ENCODE assay signal across 8 cellular contexts in the genomic region with DNA sequence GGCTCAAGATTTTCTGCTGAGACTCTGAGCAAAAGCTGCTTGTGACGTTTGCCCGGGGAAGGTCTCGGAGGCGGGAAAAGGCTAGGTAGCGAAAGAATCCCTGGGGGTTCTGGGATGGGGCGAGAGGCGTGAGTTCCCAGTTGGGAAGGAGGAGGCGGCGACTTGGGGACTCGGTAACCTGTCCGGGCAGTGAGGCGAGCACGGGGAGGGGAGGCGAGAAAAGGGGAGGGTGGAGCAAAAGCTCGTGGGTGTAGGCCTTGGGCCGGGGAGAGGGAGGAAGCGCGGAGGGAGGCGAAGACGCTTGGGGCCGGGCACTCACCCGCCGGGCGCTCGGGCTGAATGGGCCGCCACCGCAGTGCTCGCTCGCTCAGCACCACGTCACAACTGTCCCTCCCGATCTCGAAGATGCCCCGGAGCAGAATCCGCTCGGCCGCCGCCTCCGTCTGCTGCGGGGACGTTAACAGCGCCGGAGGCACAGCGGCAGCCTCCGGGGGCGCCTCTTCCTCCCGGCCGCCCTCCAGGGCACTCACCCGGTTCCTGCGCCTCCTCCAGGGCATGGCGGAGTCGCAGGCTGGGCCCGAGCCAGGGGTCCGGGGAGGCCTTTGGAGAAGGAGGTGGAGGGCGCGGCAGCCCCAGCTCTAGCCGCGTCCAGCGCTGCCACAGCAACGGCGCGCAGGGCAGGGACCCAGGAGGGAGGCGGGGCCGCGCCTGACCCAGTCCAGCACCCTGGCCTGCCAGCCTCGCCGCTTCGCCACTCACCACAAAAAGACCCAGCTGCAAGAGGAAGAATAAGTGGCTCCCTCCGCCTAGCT. TPM values are rescaled to one million over a fixed set of nuclear protein-coding genes. Genes with fewer than 3 reads are reported as not detected.
DNase-seq lines count a peak whose midpoint lies in the region; ATAC-seq and TF ChIP-seq lines count a peak whose summit lies in the region.

A gene with protein sequence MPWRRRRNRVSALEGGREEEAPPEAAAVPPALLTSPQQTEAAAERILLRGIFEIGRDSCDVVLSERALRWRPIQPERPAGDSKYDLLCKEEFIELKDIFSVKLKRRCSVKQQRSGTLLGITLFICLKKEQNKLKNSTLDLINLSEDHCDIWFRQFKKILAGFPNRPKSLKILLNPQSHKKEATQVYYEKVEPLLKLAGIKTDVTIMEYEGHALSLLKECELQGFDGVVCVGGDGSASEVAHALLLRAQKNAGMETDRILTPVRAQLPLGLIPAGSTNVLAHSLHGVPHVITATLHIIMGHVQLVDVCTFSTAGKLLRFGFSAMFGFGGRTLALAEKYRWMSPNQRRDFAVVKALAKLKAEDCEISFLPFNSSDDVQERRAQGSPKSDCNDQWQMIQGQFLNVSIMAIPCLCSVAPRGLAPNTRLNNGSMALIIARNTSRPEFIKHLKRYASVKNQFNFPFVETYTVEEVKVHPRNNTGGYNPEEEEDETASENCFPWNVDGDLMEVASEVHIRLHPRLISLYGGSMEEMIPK (minus strand): TSS at position 656 of the 812 bp plus-strand sequence. CDS start 99 bp downstream, at position 557.

- H3K36me3 Mint-ChIP-seq in activated naive CD4-positive, alpha-beta T cell treated with anti-CD3 and anti-CD28 coated beads for 36 hours (ENCODE audit: low read depth): no peaks in the 10 kb centered on the region

- peak; percentile 93 for ATAC-seq in Right ventricle myocardium superior (ENCODE audit: poor library complexity)

- peaks cover 3% of the 10 kb centered on the region; the same call in 1 of the 2 replicates for H3K27me3 ChIP-seq in HAP-1 (ENCODE audit: low read depth)
- no peaks in the 10 kb centered on the region for H3K27me3 ChIP-seq in parathyroid adenoma (ENCODE audit: control insufficient read depth, insufficient read depth, low read length)

- no peaks in the 10 kb centered on the region for H3K9me3 Mint-ChIP-seq in activated naive CD4-positive, alpha-beta T cell treated with anti-CD3 and anti-CD28 coated beads for 36 hours

- intact Hi-C loops in activated naive CD4-positive, alpha-beta T cell treated with anti-CD3 and anti-CD28 coated beads for 36 hours (cut with micrococcal nuclease): no loop called here
- intact Hi-C loops in Right ventricle myocardium superior (cut with DNase I): no loop called here

- no peak within 1 kb of the TSS for H3K9ac ChIP-seq in parathyroid adenoma

- H3K4me1 ChIP-seq in HAP-1 (no peaks in the 10 kb centered on the region), parathyroid adenoma (peaks cover 4% of the 10 kb centered on the region)

- in situ Hi-C loops in HAP-1 (cut with MboI; ENCODE audit: low sequenced_read_pairs): no loop called here

- H3K27ac ChIP-seq in parathyroid adenoma: peak within 1 kb of the TSS; percentile 31

- H3K79me2 ChIP-seq in parathyroid adenoma: no peaks in the 10 kb centered on the region

- peak within 1 kb of the TSS; percentile 36 for H3K4me3 ChIP-seq in HAP-1
- H3K4me3 ChIP-seq in parathyroid adenoma (ENCODE audit: low read depth, low read length): peak within 1 kb of the TSS; percentile 57

- H3K4me1 Mint-ChIP-seq in activated naive CD4-positive, alpha-beta T cell treated with anti-CD3 and anti-CD28 coated beads for 36 hours (ENCODE audit: low read depth): peaks cover 6% of the 10 kb centered on the region

- H3K9me3 ChIP-seq in HAP-1: no peaks in the 10 kb centered on the region
- no peaks in the 10 kb centered on the region for H3K9me3 ChIP-seq in parathyroid adenoma (ENCODE audit: control insufficient read depth, low read length)

- no peak for TF ChIP-seq CTCF in parathyroid adenoma (IDR thresholded peaks at IDR 0.05)

- H3K36me3 ChIP-seq in HAP-1 (replicated peaks) (no peaks in the 10 kb centered on the region), parathyroid adenoma (ENCODE audit: control insufficient read depth, insufficient read depth, low read length) (no peaks in the 10 kb centered on the region)

- peaks cover 26% of the 10 kb centered on the region for H3K27me3 Mint-ChIP-seq in activated naive CD4-positive, alpha-beta T cell treated with anti-CD3 and anti-CD28 coated beads for 36 hours (ENCODE audit: low read depth)

- DNase-seq in activated naive CD4-positive, alpha-beta T cell treated with anti-CD3 and anti-CD28 coated beads for 36 hours: peak; percentile 33
- DNase-seq in activated naive CD4-positive, alpha-beta T cell treated with Interleukin-2 at 50 U/mL for 16 hours: no peak
- DNase-seq in HAP-1 (ENCODE audit: low spot score in 2 of 2): peak; percentile 14 to 59
- DNase-seq in M059J (ENCODE audit: low read depth): peak; percentile 75
- peak; percentile 38 to 51 for DNase-seq in activated T-cell treated with anti-CD3 and anti-CD28 coated beads, Interleukin-2, amount 50 U/mL, for 48 hours
- peak; percentile 57 for DNase-seq in Right ventricle myocardium superior
- DNase-seq in effector CD4-positive, alpha-beta T cell: no peak

- H3K4me2 ChIP-seq in parathyroid adenoma (ENCODE audit: low read length): peak within 1 kb of the TSS; percentile 78

- H3K4me3 Mint-ChIP-seq in activated naive CD4-positive, alpha-beta T cell treated with anti-CD3 and anti-CD28 coated beads for 36 hours: peak within 1 kb of the TSS; percentile 77

- H2AFZ ChIP-seq in parathyroid adenoma: peak within 1 kb of the TSS; percentile 93

- no peak within 1 kb of the TSS for H3K27ac Mint-ChIP-seq in activated naive CD4-positive, alpha-beta T cell treated with anti-CD3 and anti-CD28 coated beads for 36 hours

- CTCF ChIA-PET in activated naive CD4-positive, alpha-beta T cell treated with anti-CD3 and anti-CD28 coated beads for 36 hours (lab: Charles Lee): interaction anchor here (0.7 to 2.5 kb wide), 3 partner anchors 9 to 58 kb away, joined by 3 to 10 read pairs (median 3); no protein-coding TSS in a partner anchor

RNA-seq across cellular contexts. Expression of the gene that starts here (rescaled TPM):
- under 1 TPM in 1 of 2 experiments, not detected in 1; 0.14 TPM for total RNA-seq in activated naive CD4-positive, alpha-beta T cell treated with anti-CD3 and anti-CD28 coated beads for 36 hours
- 0.81 and 2.2 TPM in 2 replicates for total RNA-seq in M059J (2014; rRNA removed; shearing (Covaris generic))
- not detected for total RNA-seq in Right ventricle myocardium superior

Comparison
In these comparisons a context has a peak if more than half of its experiments do, and no peak if none do; other contexts are left out.
1. Peak in DNase-seq in activated naive CD4-positive, alpha-beta T cell treated with anti-CD3 and anti-CD28 coated beads for 36 hours; RNA of the gene not detected or under 1 TPM.
2. Peak in DNase-seq and ATAC-seq in Right ventricle myocardium superior; RNA of the gene not detected or under 1 TPM.
3. DNase-seq: peak in HAP-1 (2 of 2), M059J (single experiment) and activated T-cell treated with anti-CD3 and anti-CD28 coated beads, Interleukin-2, amount 50 U/mL, for 48 hours (2 of 2); none in activated naive CD4-positive, alpha-beta T cell treated with Interleukin-2 at 50 U/mL for 16 hours (single experiment) and effector CD4-positive, alpha-beta T cell (single experiment).